Comparison of ENCODE assay signal across 12 cellular contexts in the genomic region with DNA sequence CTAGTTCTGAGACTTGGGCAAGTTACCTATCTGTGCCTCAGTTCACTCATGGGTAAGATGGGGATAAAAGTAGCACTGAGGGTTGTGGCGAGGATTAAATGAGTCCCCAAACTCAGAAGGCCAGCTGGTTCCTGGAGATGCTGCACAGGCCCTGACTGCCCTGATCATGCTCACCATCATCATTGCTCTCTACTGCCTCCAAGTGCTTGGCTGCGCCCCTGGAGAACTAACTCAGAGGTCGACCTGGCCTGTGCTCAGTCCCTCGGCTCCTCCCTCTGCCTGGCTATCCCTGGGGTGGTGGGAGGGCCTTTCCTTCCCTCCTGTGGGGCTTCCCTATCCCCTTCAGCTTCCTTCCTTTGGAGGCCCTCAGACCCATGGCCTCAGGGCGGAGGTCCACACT. TPM values are rescaled to one million over a fixed set of nuclear protein-coding genes. Genes with fewer than 3 reads are reported as not detected.
DNase-seq lines count a peak whose midpoint lies in the region; ATAC-seq, FAIRE-seq and TF ChIP-seq lines count a peak whose summit lies in the region.
"Had no signal": no experiment of that assay in that cellular context is flagged by ENCODE, and none has a peak within 500 bp of the region (broad histone marks: within the 10 kb centered on the region; RNA-seq: fewer than 3 reads in every experiment).

No MANE protein-coding gene starts in this region.

- H2AFZ ChIP-seq in H1 (ENCODE audit: low read length) (no peak overlapping the region), neural progenitor cell (replicated peaks) (no peak overlapping the region)

- peaks cover 3% of the 10 kb centered on the region for H3K4me1 Mint-ChIP-seq in activated CD4-positive, alpha-beta T cell treated with anti-CD3 and anti-CD28 coated beads for 36 hours
- H3K4me1 Mint-ChIP-seq in neural progenitor cell: no peaks in the 10 kb centered on the region
- H3K4me1 Mint-ChIP-seq: nephron had no signal

- no peaks in the 10 kb centered on the region for H3K4me1 ChIP-seq in H1 (replicated peaks in 1 of 4; ENCODE audit: control insufficient read depth in 3 of 4, insufficient read depth in 4 of 4, low read length in 3 of 4)
- H3K4me1 ChIP-seq in neural progenitor cell: no peaks in the 10 kb centered on the region

- H2BK20ac ChIP-seq in H1 (ENCODE audit: low read length): no peak overlapping the region

- H3K36me3 ChIP-seq in H1 (ENCODE audit: control insufficient read depth in 2 of 4, insufficient read depth in 4 of 4, low read length in 3 of 4) (no peaks in the 10 kb centered on the region; a peak in 1 of 8 replicates), neural progenitor cell (no peaks in the 10 kb centered on the region)

- peak; percentile 61 to 63 for TF ChIP-seq RAD21 in H1 (IDR thresholded peaks at IDR 0.05 in 1 of 2, conservative IDR thresholded peaks at IDR 0.05 in 1 of 2; ENCODE audit: low read depth in 2 of 2, low read length in 2 of 2)

- ATAC-seq in activated CD4-positive, alpha-beta T cell treated with anti-CD3 and anti-CD28 coated beads for 36 hours: peak; percentile 52

- no peak overlapping the region for H4K8ac ChIP-seq in H1 (ENCODE audit: extremely low read depth, insufficient read depth, low read length)

- intact Hi-C loops in activated CD4-positive, alpha-beta T cell treated with anti-CD3 and anti-CD28 coated beads for 36 hours (cut with DNase I, micrococcal nuclease): no loop called here

- H4K20me1 ChIP-seq in H1 (replicated peaks in 1 of 2; ENCODE audit: control insufficient read depth in 1 of 2, insufficient read depth in 2 of 2, low read length in 2 of 2) (peaks cover 0 to 4% of the 10 kb centered on the region in 2 experiments), neural progenitor cell (ENCODE audit: low read depth) (no peaks in the 10 kb centered on the region)

- no peak overlapping the region for H2BK15ac ChIP-seq in H1 (ENCODE audit: low read length)

- H2BK120ac ChIP-seq in H1 (replicated peaks; ENCODE audit: low read depth, low read length): no peak overlapping the region

- H3K14ac ChIP-seq in H1 (ENCODE audit: insufficient read length): no peak overlapping the region

- no peak for TF ChIP-seq EP300 in H1 (IDR thresholded peaks at IDR 0.05; ENCODE audit: borderline replicate concordance in 1 of 2, low read depth in 2 of 2, low read length in 2 of 2)

- no peak overlapping the region for H3K9ac ChIP-seq in H1 (replicated peaks in 1 of 4; ENCODE audit: extremely low read depth in 1 of 4, low read depth in 3 of 4, low read length in 3 of 4)
- H3K9ac ChIP-seq in neural progenitor cell: no peak overlapping the region

- TF ChIP-seq POLR2A in H1 (IDR thresholded peaks at IDR 0.05; ENCODE audit: control extremely low read depth in 1 of 2, low read depth in 2 of 2, low read length in 2 of 2): no peak

- H3K27ac Mint-ChIP-seq in activated CD4-positive, alpha-beta T cell treated with anti-CD3 and anti-CD28 coated beads for 36 hours: peak overlapping the region; percentile 33
- no peak overlapping the region for H3K27ac Mint-ChIP-seq in neural progenitor cell
- H3K27ac Mint-ChIP-seq: nephron had no signal

- H2BK5ac ChIP-seq in H1 (ENCODE audit: low read depth, low read length): no peak overlapping the region

- H3K23ac ChIP-seq in H1 (ENCODE audit: insufficient read length): no peak overlapping the region

- peaks cover 0 to 1% (median 0%) of the 10 kb centered on the region in 4 experiments; a peak in 1 of 7 replicates for H3K27me3 ChIP-seq in H1 (replicated peaks in 1 of 4; ENCODE audit: control insufficient read depth in 3 of 4, extremely low read depth in 1 of 4, insufficient read depth in 3 of 4, low read length in 3 of 4)
- no peaks in the 10 kb centered on the region for H3K27me3 ChIP-seq in neural progenitor cell

- H3K4me3 ChIP-seq in H1 (ENCODE audit: extremely low read depth in 1 of 4, insufficient read depth in 2 of 4, low read depth in 3 of 4, low read length in 4 of 4) (no peak overlapping the region), neural progenitor cell (no peak overlapping the region)
- H3K4me3 ChIP-seq: dorsolateral prefrontal cortex had no signal

- no peaks in the 10 kb centered on the region for H3F3A ChIP-seq in neural progenitor cell (ENCODE audit: low read depth)

- no peak overlapping the region for H4K91ac ChIP-seq in H1 (replicated peaks; ENCODE audit: insufficient read length, low read length)

- 68% methylated on average over 5 of the region's 5 CpGs; no CpG with 5 or more reads in 1 of the 2 experiments for WGBS in H1 (ENCODE audit: extremely low coverage in 1 of 2, insufficient coverage in 1 of 2, insufficient read length in 1 of 2, insufficient replicate concordance in 2 of 2, low coverage in 1 of 2, low lambda C conversion rate in 2 of 2, missing lambda C conversion rate in 1 of 2), 2 experiments

- H3K4me2 ChIP-seq in H1 (ENCODE audit: insufficient read depth in 1 of 2, low read depth in 2 of 2, low read length in 2 of 2) (no peak overlapping the region), neural progenitor cell (no peak overlapping the region)

- H3K23me2 ChIP-seq in H1 (ENCODE audit: low read depth, low read length): peaks cover 6% of the 10 kb centered on the region; the same call in 1 of the 2 replicates

- peak; percentile 81 for FAIRE-seq in H1 (lab: Jason Lieb, UNC)

- H3K9me3 Mint-ChIP-seq in activated CD4-positive, alpha-beta T cell treated with anti-CD3 and anti-CD28 coated beads for 36 hours (ENCODE audit: low read depth): no peaks in the 10 kb centered on the region
- no peaks in the 10 kb centered on the region for H3K9me3 Mint-ChIP-seq in neural progenitor cell
- H3K9me3 Mint-ChIP-seq: nephron had no signal

- no peak overlapping the region for H2AK5ac ChIP-seq in H1 (ENCODE audit: low read depth, low read length)

- no peak overlapping the region for H4K5ac ChIP-seq in H1 (ENCODE audit: insufficient read length, low read depth, low read length)

- no peaks in the 10 kb centered on the region for H3K27me3 Mint-ChIP-seq in activated CD4-positive, alpha-beta T cell treated with anti-CD3 and anti-CD28 coated beads for 36 hours
- no peaks in the 10 kb centered on the region for H3K27me3 Mint-ChIP-seq in neural progenitor cell (ENCODE audit: insufficient read depth, low read depth)

- DNase-seq in activated CD4-positive, alpha-beta T cell treated with anti-CD3 and anti-CD28 coated beads for 36 hours: peak; percentile 22
- no peak for DNase-seq in activated CD4-positive, alpha-beta T cell treated with anti-CD3 and anti-CD28 coated beads for 4 hours
- DNase-seq in Kasumi-1 (lab: John Stamatoyannopoulos, UW) (peak; percentile 20 to 36), H1 (ENCODE audit: low read depth in 1 of 2, low spot score in 2 of 2) (peak; percentile 39 to 68), neural progenitor cell (ENCODE audit: low spot score) (peak; percentile 61), HK-2 (ENCODE audit: unreplicated experiment) (no peak), CD1c-positive myeloid dendritic cell (ENCODE audit: extremely low spot score) (no peak), NCI-H187 (lab: John Stamatoyannopoulos, UW) (no peak)
- DNase-seq: dorsolateral prefrontal cortex, hippocampal formation, NCI-H1694 had no signal

- H3K4me3 Mint-ChIP-seq in activated CD4-positive, alpha-beta T cell treated with anti-CD3 and anti-CD28 coated beads for 36 hours: no peak overlapping the region
- no peak overlapping the region for H3K4me3 Mint-ChIP-seq in neural progenitor cell
- H3K4me3 Mint-ChIP-seq: nephron had no signal

- H3K36me3 Mint-ChIP-seq in activated CD4-positive, alpha-beta T cell treated with anti-CD3 and anti-CD28 coated beads for 36 hours (ENCODE audit: low read depth): no peaks in the 10 kb centered on the region
- no peaks in the 10 kb centered on the region for H3K36me3 Mint-ChIP-seq in neural progenitor cell

- CTCF ChIA-PET in activated CD4-positive, alpha-beta T cell treated with anti-CD3 and anti-CD28 coated beads for 36 hours (lab: Charles Lee): interaction anchor here (0.7 to 1.4 kb wide), 3 partner anchors 9 to 11 kb away, joined by 3 read pairs; no protein-coding TSS in a partner anchor
- CTCF ChIA-PET in H1 (lab: Charles Lee; ENCODE audit: partially characterized antibody): interaction anchor here (0.7 to 2.0 kb wide), 11 partner anchors 8 to 442 kb away, joined by 3 to 10 read pairs (median 4); no protein-coding TSS in a partner anchor

- H3K27ac ChIP-seq in H1 (ENCODE audit: low read depth, low read length) (no peak overlapping the region), neural progenitor cell (no peak overlapping the region)
- H3K27ac ChIP-seq: dorsolateral prefrontal cortex had no signal

- H3K9me3 ChIP-seq in H1 (ENCODE audit: insufficient read depth in 2 of 2, low read depth in 1 of 2, low read length in 1 of 2) (no peaks in the 10 kb centered on the region), neural progenitor cell (ENCODE audit: low read depth) (no peaks in the 10 kb centered on the region)

- H2BK12ac ChIP-seq in H1 (ENCODE audit: low read depth, low read length): no peak overlapping the region

- H3K79me1 ChIP-seq in H1 (ENCODE audit: low read depth, low read length): no peaks in the 10 kb centered on the region

- no peak overlapping the region for H3K56ac ChIP-seq in H1 (replicated peaks; ENCODE audit: insufficient read length, low read depth, low read length)

- H3K79me2 ChIP-seq in H1 (ENCODE audit: control insufficient read depth in 1 of 2, insufficient read depth in 2 of 2, low read length in 2 of 2) (no peaks in the 10 kb centered on the region), neural progenitor cell (ENCODE audit: low read depth) (no peaks in the 10 kb centered on the region)

- peak; percentile 68 to 86 (median 83) for TF ChIP-seq CTCF in H1 (IDR thresholded peaks at IDR 0.05; ENCODE audit: control extremely low read depth in 1 of 3, insufficient read depth in 1 of 3, low read depth in 1 of 3, low read length in 3 of 3)
- peak; percentile 46 for TF ChIP-seq CTCF in neural progenitor cell (IDR thresholded peaks at IDR 0.05)

- no peak overlapping the region for H3K18ac ChIP-seq in H1 (ENCODE audit: extremely low read depth, low read length)

- H3K4ac ChIP-seq in H1 (replicated peaks; ENCODE audit: insufficient read length, low read depth, low read length): no peak overlapping the region

- POLR2A ChIA-PET in activated CD4-positive, alpha-beta T cell treated with anti-CD3 and anti-CD28 coated beads for 36 hours (lab: Charles Lee): no interaction called here
- POLR2A ChIA-PET in H1 (lab: Charles Lee; ENCODE audit: partially characterized antibody): no interaction called here

RNA-seq across cellular contexts. Expression of a gene that starts 5.6 kb away (rescaled TPM):
- not detected for total RNA-seq in activated CD4-positive, alpha-beta T cell treated with anti-CD3 and anti-CD28 coated beads for 36 hours
- total RNA-seq in H1 (2021; fragmentation: NEBNext Ultra II Directional; extraction: Animal tissue kit (Norgen Biotek cat#: 25700)): not detected in 2 replicates
- polyA plus RNA-seq in H1 (2011; rRNA removed): 0.03 and 0.05 TPM in 2 replicates
- 0.13 TPM for polyA plus RNA-seq in H1 (2011; cell fraction: cytosol; rRNA removed)
- 0.74 TPM for polyA plus RNA-seq in H1 (2011; cell fraction: nucleus; rRNA removed)
- 0.13 to 0.39 TPM (median 0.25 TPM) in 4 replicates for polyA plus RNA-seq in H1 (2012, experiment 1 of 2)
- polyA plus RNA-seq in H1 (2012, experiment 2 of 2): not detected
- 0.14 TPM for polyA plus RNA-seq in H1 (2013, experiment 1 of 2)
- polyA plus RNA-seq in H1 (2013, experiment 2 of 2): 0.07 TPM
- polyA minus RNA-seq in H1 (2011; rRNA and poly(A)+ RNA removed): 0.25 TPM in 1 of 2 replicates, not detected in the other
- polyA minus RNA-seq in H1 (2011; cell fraction: cytosol; rRNA and poly(A)+ RNA removed): not detected
- polyA minus RNA-seq in H1 (2011; cell fraction: nucleus; rRNA and poly(A)+ RNA removed): not detected
- total RNA-seq in neural progenitor cell (ENCODE audit: low replicate concordance): not detected in 2 replicates

Comparison
In these comparisons a context has a peak if more than half of its experiments do, and no peak if none do; other contexts are left out.
1. DNase-seq: peak in activated CD4-positive, alpha-beta T cell treated with anti-CD3 and anti-CD28 coated beads for 36 hours (single experiment), Kasumi-1 (2 of 2), H1 (2 of 2) and neural progenitor cell (single experiment); none in activated CD4-positive, alpha-beta T cell treated with anti-CD3 and anti-CD28 coated beads for 4 hours (0 of 2), HK-2 (single experiment), CD1c-positive myeloid dendritic cell (single experiment) and NCI-H187 (0 of 2).